ENCODE assay signal across 8 cellular contexts in genomic region chr3:172808969-172809546, GRCh38. TPM values are rescaled to one million over a fixed set of nuclear protein-coding genes. Genes with fewer than 3 reads are reported as not detected.
A peak's percentile ranks its signal among the peaks of the same experiment; 100 is the strongest.
DNase-seq lines count a peak whose midpoint lies in the region; ATAC-seq, FAIRE-seq and TF ChIP-seq lines count a peak whose summit lies in the region.

No MANE protein-coding gene starts in this region.

- no peaks in the 10 kb centered on the region for H3K9me1 ChIP-seq in endothelial cell of umbilical vein (replicated peaks; ENCODE audit: control insufficient read depth, extremely low read depth, insufficient read depth, low read length)

- peaks cover 0 to 17% of the 10 kb centered on the region in 2 experiments for H3K36me3 ChIP-seq in endothelial cell of umbilical vein (ENCODE audit: control insufficient read depth in 2 of 2, extremely low read depth in 1 of 2, insufficient read depth in 2 of 2, low read length in 2 of 2)

- no peak overlapping the region for H2AFZ ChIP-seq in endothelial cell of umbilical vein (ENCODE audit: low read depth, low read length)

- no peaks in the 10 kb centered on the region for H3K79me2 ChIP-seq in endothelial cell of umbilical vein (ENCODE audit: control insufficient read depth, insufficient read depth, low read length)

- H3K9me3 ChIP-seq in endothelial cell of umbilical vein (replicated peaks; ENCODE audit: control insufficient read depth, insufficient read depth, low read length) = no peaks in the 10 kb centered on the region

- no peak for FAIRE-seq in endothelial cell of umbilical vein (lab: Jason Lieb, UNC)
- no peak for FAIRE-seq in GM19239 (lab: Jason Lieb, UNC)

- DNase-seq in DMS 273 (lab: John Stamatoyannopoulos, UW; ENCODE audit: unreplicated experiment) (peak; percentile 73), NCI-H748 (lab: John Stamatoyannopoulos, UW; ENCODE audit: unreplicated experiment) (peak; percentile 48), endothelial cell of umbilical vein (ENCODE audit: low read depth, low spot score) (peak; percentile 63), pulmonary artery endothelial cell (ENCODE audit: low read depth, low spot score) (peak; percentile 24), activated T-cell treated with anti-CD3 and anti-CD28 coated beads for 4 hours (no peak), GM19239 (ENCODE audit: insufficient read length, low spot score) (no peak), C1 segment of cervical spinal cord (lab: John Stamatoyannopoulos, UW) (no peak)

- POLR2A ChIA-PET in endothelial cell of umbilical vein (lab: Charles Lee) = no interaction called here

- no peaks in the 10 kb centered on the region for H3K4me1 ChIP-seq in endothelial cell of umbilical vein (ENCODE audit: control insufficient read depth, extremely low read depth, insufficient read depth, low read length)

- BruUV-seq in endothelial cell of umbilical vein (replicated peaks; lab: Mats Ljungman, UMichigan) = no TSS peak

- no peak overlapping the region for H3K9ac ChIP-seq in endothelial cell of umbilical vein (replicated peaks; ENCODE audit: extremely low read depth, insufficient read depth, low read length)

- no peaks in the 10 kb centered on the region for H4K20me1 ChIP-seq in endothelial cell of umbilical vein (replicated peaks; ENCODE audit: control insufficient read depth, extremely low read depth, insufficient read depth, low read length)

- no peak overlapping the region for H3K4me3 ChIP-seq in endothelial cell of umbilical vein (replicated peaks in 1 of 3; ENCODE audit: insufficient read depth in 1 of 3, low read depth in 1 of 3, low read length in 3 of 3)

- no peaks in the 10 kb centered on the region for H3K27me3 ChIP-seq in endothelial cell of umbilical vein (ENCODE audit: control insufficient read depth in 2 of 2, insufficient read depth in 2 of 2, low read length in 2 of 2)

- ATAC-seq in HG02759 (IDR thresholded peaks at IDR 0.05; ENCODE audit: unreplicated experiment) = peak; percentile 60

- no peak overlapping the region for H3K4me2 ChIP-seq in endothelial cell of umbilical vein (ENCODE audit: insufficient read depth, low read length)

- TF ChIP-seq CTCF in endothelial cell of umbilical vein (IDR thresholded peaks at IDR 0.05; ENCODE audit: extremely low read depth in 1 of 2, insufficient read depth in 1 of 2, low read depth in 1 of 2, low read length in 2 of 2) = peak in 1 of 2 donors; percentile 2

- intact Hi-C loops in endothelial cell of umbilical vein (cut with micrococcal nuclease) = loop anchor here (1.0 to 5.0 kb wide), 4 partner anchors 236 to 743 kb away; no protein-coding TSS in a partner anchor

- TF ChIP-seq POLR2A in endothelial cell of umbilical vein (IDR thresholded peaks at IDR 0.05; ENCODE audit: low read depth, low read length) = no peak

- CTCF ChIA-PET in endothelial cell of umbilical vein (lab: Charles Lee) = interaction anchor here (1.5 to 2.3 kb wide), 3 partner anchors 236 to 603 kb away, joined by 4 to 16 read pairs (median 11); no protein-coding TSS in a partner anchor

- dilution Hi-C loops in endothelial cell of umbilical vein (cut with MboI; ENCODE audit: extremely low pct_ligation_motif_present, low sequenced_read_pairs) = no loop called here

- no peak overlapping the region for H3K27ac ChIP-seq in endothelial cell of umbilical vein (ENCODE audit: insufficient read depth, low read depth, low read length)

TF ChIP-seq in endothelial cell of umbilical vein, 7 proteins besides CTCF, POLR2A, EP300 and RAD21:
- TF ChIP-seq POLR2AphosphoS5 (IDR thresholded peaks at IDR 0.05; ENCODE audit: insufficient read depth, low read depth, low read length) = no peak

RNA-seq across cellular contexts. Expression of gene ECT2, which starts 58.5 kb away (rescaled TPM):
- 44.7 and 47.5 TPM in 2 replicates for total RNA-seq in endothelial cell of umbilical vein
- 7.2 and 10.3 TPM in 2 replicates for polyA plus RNA-seq in endothelial cell of umbilical vein
- 14.5 and 15.7 TPM in 2 replicates for polyA plus RNA-seq in endothelial cell of umbilical vein (2011; cell fraction: cytosol; rRNA removed)
- polyA plus RNA-seq in endothelial cell of umbilical vein (2011; cell fraction: nucleus; rRNA removed) = 27.8 and 42.4 TPM in 2 replicates
- polyA plus RNA-seq in endothelial cell of umbilical vein (2012) = 15.1 and 28.3 TPM in 2 replicates
- 18.8 and 24.8 TPM in 2 replicates for polyA minus RNA-seq in endothelial cell of umbilical vein
- 73.0 TPM for polyA minus RNA-seq in endothelial cell of umbilical vein (2011; cell fraction: cytosol; rRNA and poly(A)+ RNA removed)
- 54.5 and 87.6 TPM in 2 replicates for polyA minus RNA-seq in endothelial cell of umbilical vein (2011; cell fraction: nucleus; rRNA and poly(A)+ RNA removed)
- total RNA-seq in pulmonary artery endothelial cell = 32.9 and 49.3 TPM in 2 replicates

Comparison
In these comparisons a context has a peak if more than half of its experiments do, and no peak if none do; other contexts are left out.
1. DNase-seq: peak in DMS 273 (single experiment), NCI-H748 (single experiment), endothelial cell of umbilical vein (single experiment) and pulmonary artery endothelial cell (single experiment); none in activated T-cell treated with anti-CD3 and anti-CD28 coated beads for 4 hours (single experiment), GM19239 (single experiment) and C1 segment of cervical spinal cord (0 of 14).